In genomic region chr12:47979166-47979565, GRCh38 we compare ENCODE assay signal across 2 cellular contexts.
TF ChIP-seq lines count a peak whose summit lies in the region.

No MANE protein-coding gene starts in this region.

TF ChIP-seq in HepG2, 621 proteins besides CTCF, POLR2A, EP300 and RAD21:
- TF ChIP-seq TBX2 (CRISPR knock-in tag; IDR thresholded peaks at IDR 0.05; ENCODE audit: borderline replicate concordance): no peak
- TF ChIP-seq STAG1 (CRISPR knock-in tag; IDR thresholded peaks at IDR 0.05): 0 out of 2 replicates have a peak, but pooled peaks have one; percentile 6

TF ChIP-seq in H1, 55 proteins besides CTCF, POLR2A, EP300 and RAD21:
- TF ChIP-seq TAF1 (IDR thresholded peaks at IDR 0.05; ENCODE audit: low read depth, low read length) (no peak), BRCA1 (IDR thresholded peaks at IDR 0.05; ENCODE audit: low read depth, low read length) (no peak), SP2 (IDR thresholded peaks at IDR 0.05; ENCODE audit: low read length) (no peak), MAFK (IDR thresholded peaks at IDR 0.05; ENCODE audit: low read depth, low read length) (no peak), ATF2 (IDR thresholded peaks at IDR 0.05; ENCODE audit: low read length) (no peak), SP4 (IDR thresholded peaks at IDR 0.05; ENCODE audit: low read length) (no peak), POU5F1 (IDR thresholded peaks at IDR 0.05; ENCODE audit: low read depth, low read length) (no peak), RFX5 (IDR thresholded peaks at IDR 0.05; ENCODE audit: borderline replicate concordance, low read depth, low read length) (no peak), ATF3 (IDR thresholded peaks at IDR 0.05; ENCODE audit: insufficient read depth, low read depth, low read length) (no peak), CHD1 (IDR thresholded peaks at IDR 0.05; ENCODE audit: low read depth, low read length) (no peak), CBX8 (IDR thresholded peaks at IDR 0.05; ENCODE audit: borderline replicate concordance, low read depth, low read length) (no peak), CHD7 (IDR thresholded peaks at IDR 0.05; ENCODE audit: insufficient replicate concordance, low read length) (no peak), EGR1 (IDR thresholded peaks at IDR 0.05; ENCODE audit: borderline replicate concordance, low read depth, low read length) (no peak), ZNF274 (IDR thresholded peaks at IDR 0.05; ENCODE audit: borderline replicate concordance, extremely low read depth, low read length) (no peak), CHD2 (IDR thresholded peaks at IDR 0.05; ENCODE audit: low read length) (no peak), RNF2 (IDR thresholded peaks at IDR 0.05; ENCODE audit: borderline replicate concordance, low read depth, low read length, missing control alignments, poor library complexity, severe bottlenecking) (no peak)
